In the genomic region with DNA sequence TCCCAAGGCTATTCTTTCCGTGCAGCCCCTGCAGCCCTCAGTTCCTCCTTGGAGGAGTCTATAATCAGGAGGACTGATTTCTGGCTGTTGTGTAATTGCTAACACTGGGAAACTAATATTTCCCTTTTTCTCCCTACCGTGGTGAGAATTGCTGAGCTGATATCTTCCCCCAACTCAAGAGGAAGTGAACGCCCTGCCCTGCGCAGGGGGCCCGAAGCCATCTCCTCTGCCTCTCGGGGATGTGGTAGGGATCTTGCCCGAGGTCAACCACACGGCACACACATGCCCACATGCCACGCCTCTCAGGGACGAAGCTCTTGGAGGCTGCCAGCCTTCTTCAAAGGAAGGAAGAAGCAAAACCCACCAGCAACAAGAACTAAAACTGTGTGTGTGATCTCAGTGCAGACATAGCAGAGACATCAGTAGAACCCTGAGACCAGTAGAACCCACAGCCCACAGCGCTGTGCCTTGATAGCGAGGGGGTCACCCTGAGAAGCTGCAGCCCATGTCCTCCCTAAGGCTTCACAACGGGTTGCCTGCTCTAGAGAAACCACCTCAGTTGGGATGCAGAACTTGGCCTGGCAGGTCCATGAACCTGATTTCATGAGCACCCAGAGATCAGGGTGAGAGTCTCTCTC, we compare ENCODE assay signal across 9 cellular contexts. TPM values are rescaled to one million over a fixed set of nuclear protein-coding genes. Genes with fewer than 3 reads are reported as not detected.
A peak's percentile ranks its signal among the peaks of the same experiment; 100 is the strongest.
DNase-seq lines count a peak whose midpoint lies in the region; ATAC-seq lines count a peak whose summit lies in the region.
"Had no signal": no experiment of that assay in that cellular context is flagged by ENCODE, and none has a peak within 500 bp of the region (broad histone marks: within the 10 kb centered on the region; RNA-seq: fewer than 3 reads in every experiment).

No MANE protein-coding gene starts in this region.

- H3K9me3 ChIP-seq in effector memory CD4-positive, alpha-beta T cell (ENCODE audit: control insufficient read depth, low read length), result no peaks in the 10 kb centered on the region

- peaks cover 24% of the 10 kb centered on the region for H3K4me1 ChIP-seq in effector memory CD4-positive, alpha-beta T cell (ENCODE audit: control insufficient read depth, insufficient read depth, low read length, poor library complexity, severe bottlenecking)

- in situ Hi-C loops in KBM-7 (cut with MboI; ENCODE audit: low pct_unique_long_range_greater_than_20kb, low sequenced_read_pairs), result no loop called here

- intact Hi-C loops in posterior vena cava (cut with DNase I), result no loop called here

- peak overlapping the region; percentile 30 for H3K4me3 ChIP-seq in effector memory CD4-positive, alpha-beta T cell (ENCODE audit: insufficient read depth, low read depth, low read length, poor library complexity, severe bottlenecking)
- H3K4me3 ChIP-seq: cardiac muscle cell had no signal

- H3K27ac ChIP-seq in effector memory CD4-positive, alpha-beta T cell (ENCODE audit: insufficient read depth, low read length, poor library complexity, severe bottlenecking), result peak overlapping the region; percentile 42
- H3K27ac ChIP-seq: cardiac muscle cell had no signal

- no peak for ATAC-seq in HG03354 (IDR thresholded peaks at IDR 0.05; ENCODE audit: poor library complexity, severe bottlenecking, unreplicated experiment)
- ATAC-seq in HG03457 (IDR thresholded peaks at IDR 0.05; ENCODE audit: unreplicated experiment), result no peak

- DNase-seq in KBM-7, result peak; percentile 83
- DNase-seq in UCSD-AML1 (lab: John Stamatoyannopoulos, UW; ENCODE audit: unreplicated experiment), result peak; percentile 77
- peak in 2 of 3 donors; percentile 3 to 8 for DNase-seq in effector memory CD4-positive, alpha-beta T cell
- peak; percentile 88 for DNase-seq in posterior vena cava (ENCODE audit: low spot score)
- DNase-seq in NCI-H1105 treated with DMSO at 0.1 percent for 48 hours (lab: John Stamatoyannopoulos, UW), result no peak
- DNase-seq in dermis blood vessel endothelial cell, result no peak

- H3K36me3 ChIP-seq in effector memory CD4-positive, alpha-beta T cell (ENCODE audit: control insufficient read depth, insufficient read depth, low read length), result no peaks in the 10 kb centered on the region
- H3K36me3 ChIP-seq: cardiac muscle cell had no signal

- no peaks in the 10 kb centered on the region for H3K27me3 ChIP-seq in effector memory CD4-positive, alpha-beta T cell (replicated peaks; ENCODE audit: control insufficient read depth, insufficient read depth, low read length, poor library complexity, severe bottlenecking)
- H3K27me3 ChIP-seq: cardiac muscle cell had no signal

RNA-seq across cellular contexts. Expression of a gene that starts 8.9 kb away (rescaled TPM):
- total RNA-seq in posterior vena cava (10 to 100 TPM; 20.5 to 23.8 TPM), dermis blood vessel endothelial cell (13.6 and 18.4 TPM in 2 replicates)

Comparison
In these comparisons a context has a peak if more than half of its experiments do, and no peak if none do; other contexts are left out.
1. DNase-seq: peak in KBM-7 (single experiment), UCSD-AML1 (single experiment), effector memory CD4-positive, alpha-beta T cell (2 of 3) and posterior vena cava (single experiment); none in NCI-H1105 treated with DMSO at 0.1 percent for 48 hours (single experiment) and dermis blood vessel endothelial cell (single experiment).